Comparison of ENCODE assay signal across 9 cellular contexts in genomic region chr18:36572135-36572856, GRCh38.
DNase-seq lines count a peak whose midpoint lies in the region; ATAC-seq and TF ChIP-seq lines count a peak whose summit lies in the region.
"Had no signal": no experiment of that assay in that cellular context is flagged by ENCODE, and none has a peak within 500 bp of the region (broad histone marks: within the 10 kb centered on the region; RNA-seq: fewer than 3 reads in every experiment).

No MANE protein-coding gene starts in this region.

- no peak overlapping the region for H3K27ac ChIP-seq in PC-3 (ENCODE audit: low read length)
- H3K27ac ChIP-seq: skin epidermis had no signal

- no peak overlapping the region for H3K27ac Mint-ChIP-seq in endothelial cell (ENCODE audit: unreplicated experiment)

- intact Hi-C loops in PC-3 (cut with micrococcal nuclease): loop anchor here (1.0 to 10.0 kb wide), 4 partner anchors 67 to 557 kb away; no protein-coding TSS in a partner anchor

- H3K36me3 Mint-ChIP-seq in endothelial cell (ENCODE audit: low read depth, unreplicated experiment): no peaks in the 10 kb centered on the region

- H3K4me3 Mint-ChIP-seq in endothelial cell (ENCODE audit: unreplicated experiment): no peak overlapping the region

- H3K4me2 ChIP-seq in PC-3 (ENCODE audit: low read length): no peak overlapping the region

- H3K4me1 Mint-ChIP-seq in endothelial cell (ENCODE audit: unreplicated experiment): peaks cover 4% of the 10 kb centered on the region

- H3K9me2 ChIP-seq in PC-3 (replicated peaks; ENCODE audit: low read length): no peaks in the 10 kb centered on the region

- POLR2A ChIA-PET in PC-3 (lab: Charles Lee; ENCODE audit: unreplicated experiment): no interaction called here

- no TSS peak for BruUV-seq in PC-3 (replicated peaks; lab: Mats Ljungman, UMichigan)

- H3K4me3 ChIP-seq in PC-3 (ENCODE audit: low read length): no peak overlapping the region
- H3K4me3 ChIP-seq: skin epidermis had no signal

- CTCF ChIA-PET in PC-3 (lab: Charles Lee): no interaction called here

- peak; percentile 70 for TF ChIP-seq CTCF in PC-3 (conservative IDR thresholded peaks at IDR 0.05; ENCODE audit: low read depth, low read length)
- TF ChIP-seq CTCF in endothelial cell (IDR thresholded peaks at IDR 0.05; ENCODE audit: unreplicated experiment): no peak

- no peaks in the 10 kb centered on the region for H3K27me3 ChIP-seq in PC-3 (ENCODE audit: low read length)

- H3K9me3 ChIP-seq in PC-3 (ENCODE audit: low read length): no peaks in the 10 kb centered on the region

- H3K9me3 Mint-ChIP-seq in endothelial cell (ENCODE audit: unreplicated experiment): no peaks in the 10 kb centered on the region

- no peaks in the 10 kb centered on the region for H3K27me3 Mint-ChIP-seq in endothelial cell (ENCODE audit: unreplicated experiment)

- peak; percentile 72 for ATAC-seq in HG03196 (IDR thresholded peaks at IDR 0.05; ENCODE audit: unreplicated experiment)
- peak; percentile 75 for ATAC-seq in PC-3
- ATAC-seq in HG03378 (IDR thresholded peaks at IDR 0.05; ENCODE audit: unreplicated experiment): no peak

- H3K9ac ChIP-seq in PC-3 (ENCODE audit: low read length): no peak overlapping the region

- DNase-seq in DMS153 treated with DMSO at 0.1 percent for 48 hours (lab: John Stamatoyannopoulos, UW; ENCODE audit: unreplicated experiment) (peak; percentile 44), DMS153 (lab: John Stamatoyannopoulos, UW) (no peak), PC-3 (peak; percentile 36), endothelial cell (ENCODE audit: low spot score) (peak; percentile 44), mucosa of gallbladder (ENCODE audit: low spot score) (peak; percentile 47)
- no peak for DNase-seq in activated effector memory CD4-positive, alpha-beta T cell treated with anti-CD3 and anti-CD28 coated beads, Interleukin-2, amount 50 U/mL, for 16 hours

- no peaks in the 10 kb centered on the region for H3F3A ChIP-seq in PC-3 (ENCODE audit: low read length, unreplicated experiment)

- no peaks in the 10 kb centered on the region for H4K20me1 ChIP-seq in PC-3 (ENCODE audit: low read length)

- H2AFZ ChIP-seq in PC-3 (ENCODE audit: low read length): no peak overlapping the region

- H3K79me2 ChIP-seq in PC-3 (ENCODE audit: low read length): no peaks in the 10 kb centered on the region

- H3K4me1 ChIP-seq in PC-3 (ENCODE audit: insufficient read depth, low read length): no peaks in the 10 kb centered on the region

- 0 out of 2 replicates have a peak, but pooled peaks cover 3% of the 10 kb centered on the region for H3K36me3 ChIP-seq in PC-3 (ENCODE audit: low read depth, low read length)

Comparison
In these comparisons a context has a peak if more than half of its experiments do, and no peak if none do; other contexts are left out.
1. DNase-seq: peak in DMS153 treated with DMSO at 0.1 percent for 48 hours (single experiment), PC-3 (single experiment), endothelial cell (single experiment) and mucosa of gallbladder (single experiment); none in DMS153 (single experiment) and activated effector memory CD4-positive, alpha-beta T cell treated with anti-CD3 and anti-CD28 coated beads, Interleukin-2, amount 50 U/mL, for 16 hours (single experiment).